Comparison of ENCODE assay signal across 18 cellular contexts in the genomic region with DNA sequence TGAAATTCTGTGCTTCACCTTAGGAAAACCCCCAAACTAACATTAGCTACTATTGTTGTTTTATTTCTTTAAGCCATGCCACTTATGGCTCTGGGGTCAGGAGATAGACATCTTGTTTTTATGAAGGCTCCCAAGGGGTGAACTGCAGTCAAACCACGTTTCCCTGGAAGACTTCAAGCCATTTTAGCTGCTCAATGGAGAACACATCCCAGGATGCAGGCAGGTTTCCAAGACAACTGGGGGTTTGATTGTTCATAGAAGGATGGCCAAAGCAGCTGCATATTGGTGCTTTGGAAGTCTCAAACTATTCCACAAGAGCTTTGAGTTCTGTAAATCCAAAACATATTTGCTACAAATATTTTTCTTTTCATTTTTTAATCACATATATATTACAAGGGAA.
"Had no signal": no experiment of that assay in that cellular context is flagged by ENCODE, and none has a peak within 500 bp of the region (broad histone marks: within the 10 kb centered on the region; RNA-seq: fewer than 3 reads in every experiment).

No MANE protein-coding gene starts in this region.

- ATAC-seq: HepG2, SK-N-SH treated with all-trans-retinoic acid at 6 μM for 48 hours had no signal

- DNase-seq: IMR-90, Karpas-422, KG1, MM.1S, NCI-H1092 treated with DMSO at 0.1 percent for 48 hours, NCI-H1436, NCI-H187, NCI-H2029, NCI-H2081 treated with DMSO at 0.1 percent for 48 hours, NCI-H2227 treated with DMSO at 0.1 percent for 48 hours, NCI-H524, NCI-H526 treated with DMSO at 0.1 percent for 48 hours, NCI-H82, SHP77, T-helper 1 cell had no signal

- H3K27ac ChIP-seq: RWPE1 had no signal
